ENCODE assay signal across 9 cellular contexts in the genomic region with DNA sequence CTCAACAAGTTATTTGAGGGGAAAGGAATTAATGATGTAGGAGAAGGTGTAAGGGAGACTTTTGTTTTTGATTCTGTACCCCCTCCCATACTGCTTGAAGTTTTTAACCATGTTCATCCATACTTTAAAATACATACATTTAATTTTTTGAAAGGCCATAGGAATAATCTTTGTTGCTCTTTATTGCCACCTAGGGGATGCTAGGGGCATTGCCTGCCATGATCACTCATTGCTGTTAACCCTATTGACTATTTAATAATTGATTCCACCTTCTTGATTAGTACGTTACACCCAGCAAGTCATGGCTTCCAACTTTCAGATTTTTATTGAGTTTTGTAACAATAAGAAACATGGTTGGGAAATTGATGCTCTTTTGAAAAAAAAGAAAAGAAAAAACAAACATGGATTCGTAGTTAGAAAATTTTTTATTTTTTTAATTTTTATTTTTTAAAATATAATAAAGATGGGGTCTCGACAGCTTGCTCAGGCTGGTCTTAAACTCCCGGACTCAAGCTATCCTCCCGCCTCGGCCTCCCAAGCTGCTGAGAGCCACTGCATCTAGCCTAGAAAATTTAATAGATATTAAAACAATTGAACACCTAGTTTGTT. TPM values are rescaled to one million over a fixed set of nuclear protein-coding genes. Genes with fewer than 3 reads are reported as not detected.
DNase-seq lines count a peak whose midpoint lies in the region; ATAC-seq and TF ChIP-seq lines count a peak whose summit lies in the region.
"Had no signal": no experiment of that assay in that cellular context is flagged by ENCODE, and none has a peak within 500 bp of the region (broad histone marks: within the 10 kb centered on the region; RNA-seq: fewer than 3 reads in every experiment).

No MANE protein-coding gene starts in this region.

- peak; percentile 87; the same call in 1 of the 2 replicates for TF ChIP-seq CTCF in Panc1 (IDR thresholded peaks at IDR 0.05)
- peak; percentile 65 to 76 for TF ChIP-seq CTCF in brain (conservative IDR thresholded peaks at IDR 0.05)
- TF ChIP-seq CTCF in right lobe of liver (IDR thresholded peaks at IDR 0.05) = peak; percentile 74 to 95 (median 92)
- TF ChIP-seq CTCF in upper lobe of left lung (IDR thresholded peaks at IDR 0.05) = peak; percentile 56 to 88 (median 68)

- CTCF ChIA-PET in Panc1 (lab: Charles Lee) = interaction anchor here (0.6 kb wide), 1 partner anchor 16 kb away, joined by 3 read pairs; no protein-coding TSS in a partner anchor

- intact Hi-C loops in Panc1 (cut with micrococcal nuclease; ENCODE audit: unreplicated experiment) (no loop called here), right lobe of liver (cut with DNase I) (no loop called here)

- 21% methylated on average over 6 of the region's 6 CpGs for WGBS in right lobe of liver (ENCODE audit: insufficient coverage, low coverage, low lambda C conversion rate, missing lambda C conversion rate)
- 44% methylated on average over 6 of the region's 6 CpGs for WGBS in upper lobe of left lung, 2 donors

- H3K36me3 Mint-ChIP-seq in brain = no peaks in the 10 kb centered on the region
- H3K36me3 Mint-ChIP-seq: activated naive CD8-positive, alpha-beta T cell had no signal

- BruUV-seq in Panc1 (replicated peaks; lab: Mats Ljungman, UMichigan) = no TSS peak

- no peaks in the 10 kb centered on the region for H3K9me3 ChIP-seq in Panc1 (ENCODE audit: control insufficient read depth, insufficient read depth, low read depth, low read length)
- no peaks in the 10 kb centered on the region for H3K9me3 ChIP-seq in right lobe of liver
- no peaks in the 10 kb centered on the region for H3K9me3 ChIP-seq in upper lobe of left lung

- H3K4me3 Mint-ChIP-seq in brain = peak overlapping the region in 1 of 5 experiments; percentile 33
- H3K4me3 Mint-ChIP-seq: activated naive CD8-positive, alpha-beta T cell had no signal

- peaks cover 36% of the 10 kb centered on the region for H3K27me3 Mint-ChIP-seq in brain
- H3K27me3 Mint-ChIP-seq: activated naive CD8-positive, alpha-beta T cell had no signal

- H3K4me1 ChIP-seq in Panc1 (ENCODE audit: control insufficient read depth, insufficient read depth, low read length) (no peaks in the 10 kb centered on the region), right lobe of liver (no peaks in the 10 kb centered on the region), upper lobe of left lung (no peaks in the 10 kb centered on the region)

- H3K9me3 Mint-ChIP-seq in brain = peaks cover 0 to 3% (median 2%) of the 10 kb centered on the region in 5 experiments

- no peaks in the 10 kb centered on the region for H3K4me1 Mint-ChIP-seq in brain

- no peak for TF ChIP-seq EP300 in upper lobe of left lung (IDR thresholded peaks at IDR 0.05)

- H3K27ac ChIP-seq in Panc1 (ENCODE audit: low read length) (no peak overlapping the region), right lobe of liver (no peak overlapping the region), upper lobe of left lung (no peak overlapping the region)

- POLR2A ChIA-PET in Panc1 (lab: Charles Lee) = no interaction called here

- no peaks in the 10 kb centered on the region for H3K27me3 ChIP-seq in Panc1 (ENCODE audit: control insufficient read depth, insufficient read depth, low read length)
- H3K27me3 ChIP-seq in right lobe of liver = no peaks in the 10 kb centered on the region
- H3K27me3 ChIP-seq in upper lobe of left lung = no peaks in the 10 kb centered on the region

- TF ChIP-seq POLR2A in right lobe of liver (IDR thresholded peaks at IDR 0.05) (no peak), upper lobe of left lung (IDR thresholded peaks at IDR 0.05) (no peak)

- DNase-seq in NCI-H2171 treated with DMSO at 0.1 percent for 48 hours (lab: John Stamatoyannopoulos, UW) = peak; percentile 51
- no peak for DNase-seq in NCI-H2171 (lab: John Stamatoyannopoulos, UW)
- DNase-seq in Panc1 (ENCODE audit: low read depth, low spot score) = no peak
- no peak for DNase-seq in right lobe of liver
- no peak for DNase-seq in upper lobe of left lung

- H3K36me3 ChIP-seq in Panc1 (ENCODE audit: control insufficient read depth, insufficient read depth, low read length) = no peaks in the 10 kb centered on the region
- H3K36me3 ChIP-seq in right lobe of liver = no peaks in the 10 kb centered on the region
- no peaks in the 10 kb centered on the region for H3K36me3 ChIP-seq in upper lobe of left lung

- no peak overlapping the region for H3K27ac Mint-ChIP-seq in brain
- H3K27ac Mint-ChIP-seq: activated naive CD8-positive, alpha-beta T cell had no signal

- H3K4me3 ChIP-seq in Panc1 (ENCODE audit: low read depth in 2 of 2, low read length in 2 of 2) (no peak overlapping the region), right lobe of liver (no peak overlapping the region), upper lobe of left lung (no peak overlapping the region)

- in situ Hi-C loops in Panc1 (cut with HindIII; ENCODE audit: low pct_unique_long_range_greater_than_20kb, low sequenced_read_pairs) = no loop called here

- peak; percentile 66 for ATAC-seq in HG03060 (IDR thresholded peaks at IDR 0.05; ENCODE audit: low read depth, unreplicated experiment)
- ATAC-seq in Panc1 = no peak
- peak; percentile 60 to 76 (median 74) for ATAC-seq in right lobe of liver
- peak in 1 of 2 donors; percentile 73 for ATAC-seq in upper lobe of left lung (ENCODE audit: low FRiP score in 2 of 2)
- no peak for ATAC-seq in HG03196 (IDR thresholded peaks at IDR 0.05; ENCODE audit: unreplicated experiment)

RNA-seq across cellular contexts. Expression of gene PRKAB1, which starts 8.5 kb away (rescaled TPM):
- total RNA-seq in Panc1 (2021; ENCODE audit: unreplicated experiment) (36.3 TPM), right lobe of liver (10 to 100 TPM in 4 of 6 experiments, 1 to 10 TPM in 2; 8.2 to 17.1 (median 10.3) TPM), upper lobe of left lung (10 to 100 TPM; 44.2 to 90.3 (median 62.9) TPM)
- 40.5 TPM for polyA plus RNA-seq in Panc1 (2012; ENCODE audit: insufficient read length)
- polyA plus RNA-seq in brain (ENCODE audit: insufficient read depth, low read depth, low replicate concordance) = 35.2 TPM

Comparison
In these comparisons a context has a peak if more than half of its experiments do, and no peak if none do; other contexts are left out.
1. ATAC-seq: peak in HG03060 (single experiment) and right lobe of liver (4 of 4); none in Panc1 (single experiment) and HG03196 (single experiment).
2. Peak in every context shown above with its lines, with median percentiles within 50 percentile points of each other: CTCF ChIP-seq.